In genomic region chr1:180080439-180080838, GRCh38 we compare ENCODE assay signal across 26 cellular contexts.
DNase-seq lines count a peak whose midpoint lies in the region; ATAC-seq and TF ChIP-seq lines count a peak whose summit lies in the region.
"Had no signal": no experiment of that assay in that cellular context is flagged by ENCODE, and none has a peak within 500 bp of the region (broad histone marks: within the 10 kb centered on the region; RNA-seq: fewer than 3 reads in every experiment).

No MANE protein-coding gene starts in this region.

- intact Hi-C loops in MCF 10A (cut with micrococcal nuclease) (no loop called here), breast epithelium (cut with DNase I; ENCODE audit: low total_unique reads) (no loop called here), PC-3 (cut with micrococcal nuclease) (loop anchor here (1.0 kb wide), 2 partner anchors 18 to 77 kb away; no protein-coding TSS in a partner anchor)

- CTCF ChIA-PET in MCF 10A (lab: Yijun Ruan, JAX) = interaction anchor here (6.7 kb wide), 1 partner anchor 99 kb away, joined by 39 read pairs; no protein-coding TSS in a partner anchor
- CTCF ChIA-PET in PC-3 (lab: Charles Lee) = no interaction called here

- no peak overlapping the region for H2AFZ ChIP-seq in PC-3 (ENCODE audit: low read length)

- H3K27ac ChIP-seq in breast epithelium (no peak overlapping the region), PC-3 (ENCODE audit: low read length) (peak overlapping the region; percentile 58)
- H3K27ac ChIP-seq: brain microvascular endothelial cell, coronary artery, spleen, thyroid gland, WERI-Rb-1 had no signal

- H3K4me2 ChIP-seq in PC-3 (ENCODE audit: low read length) = peak overlapping the region; percentile 12; the same call in 1 of the 2 replicates

- DNase-seq in MCF 10A (ENCODE audit: unreplicated experiment) (peak; percentile 12), breast epithelium (ENCODE audit: low spot score in 2 of 2) (no peak), PC-3 (peak; percentile 82), epithelial cell of esophagus (ENCODE audit: low read depth) (peak; percentile 75), BE2C (no peak), AG08395 (ENCODE audit: low spot score) (no peak), NCI-H1092 treated with DMSO at 0.1 percent for 48 hours (lab: John Stamatoyannopoulos, UW) (no peak)
- DNase-seq: activated CD4-positive, alpha-beta memory T cell treated with anti-CD3 and anti-CD28 coated beads for 36 hours; brain microvascular endothelial cell; CD8-positive, alpha-beta memory T cell; DMS153; GF-D8; head of caudate nucleus; left cardiac atrium; mesendoderm; naive B cell; NCI-H1048; NCI-H2029; occipital lobe; spleen; stimulated activated CD4-positive, alpha-beta T cell treated with anti-CD3 and anti-CD28 coated beads, Interleukin-4, amount 100 ng/mL, for 1 hour; stimulated activated naive CD4-positive, alpha-beta T cell treated with Interleukin-2 at 50 U/mL for 16 hours; thyroid gland; WERI-Rb-1 had no signal

- H3K36me3 ChIP-seq in breast epithelium (no peaks in the 10 kb centered on the region), PC-3 (ENCODE audit: low read depth, low read length) (peaks cover 3% of the 10 kb centered on the region), BE2C (peaks cover 47% of the 10 kb centered on the region)

- no peaks in the 10 kb centered on the region for H4K20me1 ChIP-seq in PC-3 (ENCODE audit: low read length)

- POLR2A ChIA-PET in MCF 10A (lab: Yijun Ruan, JAX) = interaction anchor here (0.5 to 1.3 kb wide), 2 partner anchors 12 to 59 kb away, joined by 3 to 6 read pairs; no protein-coding TSS in a partner anchor
- POLR2A ChIA-PET in PC-3 (lab: Charles Lee; ENCODE audit: unreplicated experiment) = no interaction called here

- H3K79me2 ChIP-seq in PC-3 (ENCODE audit: low read length) = no peaks in the 10 kb centered on the region

- no peaks in the 10 kb centered on the region for H3K4me1 ChIP-seq in breast epithelium
- peaks cover 26% of the 10 kb centered on the region for H3K4me1 ChIP-seq in PC-3 (ENCODE audit: insufficient read depth, low read length)
- no peaks in the 10 kb centered on the region for H3K4me1 ChIP-seq in BE2C
- H3K4me1 ChIP-seq: spleen, thyroid gland had no signal

- no peaks in the 10 kb centered on the region for H3K9me3 ChIP-seq in breast epithelium
- no peaks in the 10 kb centered on the region for H3K9me3 ChIP-seq in PC-3 (ENCODE audit: low read length)
- H3K9me3 ChIP-seq in BE2C = no peaks in the 10 kb centered on the region
- H3K9me3 ChIP-seq: spleen, thyroid gland had no signal

- no peak overlapping the region for H3K4me3 Mint-ChIP-seq in MCF 10A (ENCODE audit: unreplicated experiment)
- H3K4me3 Mint-ChIP-seq: activated CD4-positive, alpha-beta memory T cell treated with anti-CD3 and anti-CD28 coated beads for 36 hours; activated T-helper 1 cell treated with anti-CD3 and anti-CD28 coated beads, Interleukin-12 subunit alpha, Interleukin-12 subunit beta, Interleukin-2, Interleukin-4 antibody, amounts not matched to agents 30 ng/mL and 10 ng/mL and 1 ng/mL, durations not matched to agents 14 hours and 24 hours and 36 hours; CD8-positive, alpha-beta memory T cell; naive B cell had no signal

- H3K36me3 Mint-ChIP-seq in MCF 10A (ENCODE audit: insufficient read depth, unreplicated experiment) = peaks cover 79% of the 10 kb centered on the region

- H3K9me3 Mint-ChIP-seq in MCF 10A (ENCODE audit: unreplicated experiment) = no peaks in the 10 kb centered on the region
- H3K9me3 Mint-ChIP-seq: activated CD4-positive, alpha-beta memory T cell treated with anti-CD3 and anti-CD28 coated beads for 36 hours; activated T-helper 1 cell treated with anti-CD3 and anti-CD28 coated beads, Interleukin-12 subunit alpha, Interleukin-12 subunit beta, Interleukin-2, Interleukin-4 antibody, amounts not matched to agents 30 ng/mL and 10 ng/mL and 1 ng/mL, durations not matched to agents 14 hours and 24 hours and 36 hours; CD8-positive, alpha-beta memory T cell; naive B cell had no signal

- peak; percentile 93 for ATAC-seq in PC-3
- ATAC-seq: left cardiac atrium had no signal

- no peaks in the 10 kb centered on the region for H3K9me2 ChIP-seq in PC-3 (replicated peaks; ENCODE audit: low read length)

- H3F3A ChIP-seq in PC-3 (ENCODE audit: low read length, unreplicated experiment) = peaks cover 5% of the 10 kb centered on the region

- no peak overlapping the region for H3K9ac ChIP-seq in PC-3 (ENCODE audit: low read length)

- H3K4me3 ChIP-seq in breast epithelium = no peak overlapping the region
- H3K4me3 ChIP-seq in PC-3 (ENCODE audit: low read length) = no peak overlapping the region
- H3K4me3 ChIP-seq in epithelial cell of esophagus (ENCODE audit: low read length) = no peak overlapping the region
- no peak overlapping the region for H3K4me3 ChIP-seq in BE2C (ENCODE audit: low read depth, low read length)
- H3K4me3 ChIP-seq: coronary artery, spleen, thyroid gland had no signal

- peaks cover 6% of the 10 kb centered on the region for H3K4me1 Mint-ChIP-seq in MCF 10A (ENCODE audit: insufficient read depth, unreplicated experiment)
- H3K4me1 Mint-ChIP-seq: CD8-positive, alpha-beta memory T cell; naive B cell had no signal

- H3K27me3 ChIP-seq in breast epithelium = no peaks in the 10 kb centered on the region
- H3K27me3 ChIP-seq in PC-3 (ENCODE audit: low read length) = no peaks in the 10 kb centered on the region
- no peaks in the 10 kb centered on the region for H3K27me3 ChIP-seq in BE2C
- H3K27me3 ChIP-seq: brain microvascular endothelial cell, spleen, thyroid gland had no signal

- no TSS peak for BruUV-seq in MCF 10A (replicated peaks; lab: Mats Ljungman, UMichigan)
- no TSS peak for BruUV-seq in PC-3 (replicated peaks; lab: Mats Ljungman, UMichigan)

- TF ChIP-seq CTCF in MCF 10A (IDR thresholded peaks at IDR 0.05; ENCODE audit: unreplicated experiment) (no peak), breast epithelium (IDR thresholded peaks at IDR 0.05) (no peak), PC-3 (conservative IDR thresholded peaks at IDR 0.05; ENCODE audit: low read depth, low read length) (no peak), epithelial cell of esophagus (IDR thresholded peaks at IDR 0.05; ENCODE audit: insufficient read depth, low read depth, low read length, missing control alignments) (no peak), BE2C (IDR thresholded peaks at IDR 0.05; ENCODE audit: low read depth, low read length) (no peak)

- H3K27ac Mint-ChIP-seq in MCF 10A (ENCODE audit: low read depth, unreplicated experiment) = peak overlapping the region; percentile 21
- H3K27ac Mint-ChIP-seq: activated CD4-positive, alpha-beta memory T cell treated with anti-CD3 and anti-CD28 coated beads for 36 hours; activated T-helper 1 cell treated with anti-CD3 and anti-CD28 coated beads, Interleukin-12 subunit alpha, Interleukin-12 subunit beta, Interleukin-2, Interleukin-4 antibody, amounts not matched to agents 30 ng/mL and 10 ng/mL and 1 ng/mL, durations not matched to agents 14 hours and 24 hours and 36 hours; CD8-positive, alpha-beta memory T cell; naive B cell had no signal

- no peaks in the 10 kb centered on the region for H3K27me3 Mint-ChIP-seq in MCF 10A (ENCODE audit: insufficient read depth, unreplicated experiment)
- H3K27me3 Mint-ChIP-seq: activated CD4-positive, alpha-beta memory T cell treated with anti-CD3 and anti-CD28 coated beads for 36 hours; CD8-positive, alpha-beta memory T cell; naive B cell had no signal

- TF ChIP-seq POLR2A in breast epithelium (IDR thresholded peaks at IDR 0.05) = no peak

Comparison
In these comparisons a context has a peak if more than half of its experiments do, and no peak if none do; other contexts are left out.
1. DNase-seq: peak in MCF 10A (single experiment), PC-3 (single experiment) and epithelial cell of esophagus (single experiment); none in breast epithelium (0 of 2), BE2C (single experiment), AG08395 (single experiment) and NCI-H1092 treated with DMSO at 0.1 percent for 48 hours (single experiment).